1 cellular context compared by ENCODE assay signal in genomic region chr4:98639523-98639922, GRCh38.
TF ChIP-seq lines count a peak whose summit lies in the region.

No MANE protein-coding gene starts in this region.

TF ChIP-seq in HepG2, 621 proteins besides CTCF, POLR2A, EP300 and RAD21 (continued from another document):
- TF ChIP-seq, protein P1, sequence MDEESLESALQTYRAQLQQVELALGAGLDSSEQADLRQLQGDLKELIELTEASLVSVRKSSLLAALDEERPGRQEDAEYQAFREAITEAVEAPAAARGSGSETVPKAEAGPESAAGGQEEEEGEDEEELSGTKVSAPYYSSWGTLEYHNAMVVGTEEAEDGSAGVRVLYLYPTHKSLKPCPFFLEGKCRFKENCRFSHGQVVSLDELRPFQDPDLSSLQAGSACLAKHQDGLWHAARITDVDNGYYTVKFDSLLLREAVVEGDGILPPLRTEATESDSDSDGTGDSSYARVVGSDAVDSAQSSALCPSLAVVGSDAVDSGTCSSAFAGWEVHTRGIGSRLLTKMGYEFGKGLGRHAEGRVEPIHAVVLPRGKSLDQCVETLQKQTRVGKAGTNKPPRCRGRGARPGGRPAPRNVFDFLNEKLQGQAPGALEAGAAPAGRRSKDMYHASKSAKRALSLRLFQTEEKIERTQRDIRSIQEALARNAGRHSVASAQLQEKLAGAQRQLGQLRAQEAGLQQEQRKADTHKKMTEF (CRISPR knock-in tag; IDR thresholded peaks at IDR 0.05): no peak
- TF ChIP-seq FOXM1 (CRISPR knock-in tag; IDR thresholded peaks at IDR 0.05): no peak
- no peak for TF ChIP-seq NFE2L1 (CRISPR knock-in tag; IDR thresholded peaks at IDR 0.05; ENCODE audit: borderline replicate concordance)
- TF ChIP-seq, protein P2, sequence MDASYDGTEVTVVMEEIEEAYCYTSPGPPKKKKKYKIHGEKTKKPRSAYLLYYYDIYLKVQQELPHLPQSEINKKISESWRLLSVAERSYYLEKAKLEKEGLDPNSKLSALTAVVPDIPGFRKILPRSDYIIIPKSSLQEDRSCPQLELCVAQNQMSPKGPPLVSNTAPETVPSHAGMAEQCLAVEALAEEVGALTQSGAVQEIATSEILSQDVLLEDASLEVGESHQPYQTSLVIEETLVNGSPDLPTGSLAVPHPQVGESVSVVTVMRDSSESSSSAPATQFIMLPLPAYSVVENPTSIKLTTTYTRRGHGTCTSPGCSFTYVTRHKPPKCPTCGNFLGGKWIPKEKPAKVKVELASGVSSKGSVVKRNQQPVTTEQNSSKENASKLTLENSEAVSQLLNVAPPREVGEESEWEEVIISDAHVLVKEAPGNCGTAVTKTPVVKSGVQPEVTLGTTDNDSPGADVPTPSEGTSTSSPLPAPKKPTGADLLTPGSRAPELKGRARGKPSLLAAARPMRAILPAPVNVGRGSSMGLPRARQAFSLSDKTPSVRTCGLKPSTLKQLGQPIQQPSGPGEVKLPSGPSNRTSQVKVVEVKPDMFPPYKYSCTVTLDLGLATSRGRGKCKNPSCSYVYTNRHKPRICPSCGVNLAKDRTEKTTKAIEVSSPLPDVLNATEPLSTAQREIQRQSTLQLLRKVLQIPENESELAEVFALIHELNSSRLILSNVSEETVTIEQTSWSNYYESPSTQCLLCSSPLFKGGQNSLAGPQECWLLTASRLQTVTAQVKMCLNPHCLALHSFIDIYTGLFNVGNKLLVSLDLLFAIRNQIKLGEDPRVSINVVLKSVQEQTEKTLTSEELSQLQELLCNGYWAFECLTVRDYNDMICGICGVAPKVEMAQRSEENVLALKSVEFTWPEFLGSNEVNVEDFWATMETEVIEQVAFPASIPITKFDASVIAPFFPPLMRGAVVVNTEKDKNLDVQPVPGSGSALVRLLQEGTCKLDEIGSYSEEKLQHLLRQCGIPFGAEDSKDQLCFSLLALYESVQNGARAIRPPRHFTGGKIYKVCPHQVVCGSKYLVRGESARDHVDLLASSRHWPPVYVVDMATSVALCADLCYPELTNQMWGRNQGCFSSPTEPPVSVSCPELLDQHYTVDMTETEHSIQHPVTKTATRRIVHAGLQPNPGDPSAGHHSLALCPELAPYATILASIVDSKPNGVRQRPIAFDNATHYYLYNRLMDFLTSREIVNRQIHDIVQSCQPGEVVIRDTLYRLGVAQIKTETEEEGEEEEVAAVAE (CRISPR knock-in tag; IDR thresholded peaks at IDR 0.05; ENCODE audit: borderline replicate concordance): no peak
- TF ChIP-seq, protein P3, sequence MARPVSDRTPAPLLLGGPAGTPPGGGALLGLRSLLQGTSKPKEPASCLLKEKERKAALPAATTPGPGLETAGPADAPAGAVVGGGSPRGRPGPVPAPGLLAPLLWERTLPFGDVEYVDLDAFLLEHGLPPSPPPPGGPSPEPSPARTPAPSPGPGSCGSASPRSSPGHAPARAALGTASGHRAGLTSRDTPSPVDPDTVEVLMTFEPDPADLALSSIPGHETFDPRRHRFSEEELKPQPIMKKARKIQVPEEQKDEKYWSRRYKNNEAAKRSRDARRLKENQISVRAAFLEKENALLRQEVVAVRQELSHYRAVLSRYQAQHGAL (CRISPR knock-in tag; IDR thresholded peaks at IDR 0.05; ENCODE audit: not compliant biosample characterization): no peak
- TF ChIP-seq GABPB1 (CRISPR knock-in tag; IDR thresholded peaks at IDR 0.05): no peak
